ENCODE assay signal across 21 cellular contexts in genomic region chr17:9110501-9110900, GRCh38.
DNase-seq lines count a peak whose midpoint lies in the region; ATAC-seq, FAIRE-seq and TF ChIP-seq lines count a peak whose summit lies in the region.
"Had no signal": no experiment of that assay in that cellular context is flagged by ENCODE, and none has a peak within 500 bp of the region (broad histone marks: within the 10 kb centered on the region; RNA-seq: fewer than 3 reads in every experiment).

No MANE protein-coding gene starts in this region.

- TF ChIP-seq EP300 in H1 (IDR thresholded peaks at IDR 0.05; ENCODE audit: borderline replicate concordance in 1 of 2, low read depth in 2 of 2, low read length in 2 of 2), result no peak

- 0 out of 2 replicates have a peak, but pooled peaks cover 5% of the 10 kb centered on the region for H3F3A ChIP-seq in GM23338 (replicated peaks; ENCODE audit: low read depth)
- H3F3A ChIP-seq in MM.1S (ENCODE audit: insufficient read depth, low read length), result no peaks in the 10 kb centered on the region

- CTCF ChIA-PET in H1 (lab: Charles Lee; ENCODE audit: partially characterized antibody), result interaction anchor here (1.5 to 1.6 kb wide), 3 partner anchors 23 to 88 kb away, joined by 3 read pairs; no protein-coding TSS in a partner anchor
- CTCF ChIA-PET in CD4-positive, alpha-beta T cell (lab: Charles Lee), result no interaction called here

- no peak overlapping the region for H3K4ac ChIP-seq in H1 (replicated peaks; ENCODE audit: insufficient read length, low read depth, low read length)

- H3K9ac ChIP-seq in HUES48 (ENCODE audit: low read depth, low read length), result 0 out of 2 replicates have a peak overlapping the region, but pooled peaks have one; percentile 24
- H3K9ac ChIP-seq in H1 (replicated peaks in 1 of 4; ENCODE audit: extremely low read depth in 1 of 4, low read depth in 3 of 4, low read length in 3 of 4), result no peak overlapping the region
- no peak overlapping the region for H3K9ac ChIP-seq in MM.1S (ENCODE audit: low read length)
- H3K9ac ChIP-seq: GM23248 had no signal

- H3K36me3 ChIP-seq in GM23338 (ENCODE audit: insufficient read depth), result no peaks in the 10 kb centered on the region
- H3K36me3 ChIP-seq in HUES48 (ENCODE audit: control insufficient read depth, insufficient read depth, low read length), result no peaks in the 10 kb centered on the region
- no peaks in the 10 kb centered on the region for H3K36me3 ChIP-seq in H1 (ENCODE audit: control insufficient read depth in 2 of 4, insufficient read depth in 4 of 4, low read length in 3 of 4)
- H3K36me3 ChIP-seq in MM.1S (replicated peaks; ENCODE audit: insufficient read depth, low read length), result no peaks in the 10 kb centered on the region

- H3K23ac ChIP-seq in H1 (ENCODE audit: insufficient read length), result no peak overlapping the region

- no peak overlapping the region for H3K14ac ChIP-seq in H1 (ENCODE audit: insufficient read length)

- peaks cover 9% of the 10 kb centered on the region for H3K27me3 Mint-ChIP-seq in GM23338 (ENCODE audit: insufficient read depth, low read depth, poor library complexity)
- H3K27me3 Mint-ChIP-seq in immature natural killer cell (ENCODE audit: low read depth in 3 of 3), result peaks cover 2 to 12% (median 3%) of the 10 kb centered on the region in 3 donors
- no peaks in the 10 kb centered on the region for H3K27me3 Mint-ChIP-seq in CD4-positive, alpha-beta T cell

- H2BK20ac ChIP-seq in H1 (ENCODE audit: low read length), result peak overlapping the region; percentile 15; the same call in 1 of the 2 replicates

- H4K91ac ChIP-seq in H1 (replicated peaks; ENCODE audit: insufficient read length, low read length), result no peak overlapping the region

- H3K4me3 ChIP-seq in GM23338, result no peak overlapping the region
- H3K4me3 ChIP-seq in HUES48 (ENCODE audit: low read depth, low read length), result no peak overlapping the region
- H3K4me3 ChIP-seq in H1 (ENCODE audit: extremely low read depth in 1 of 4, insufficient read depth in 2 of 4, low read depth in 3 of 4, low read length in 4 of 4), result no peak overlapping the region
- H3K4me3 ChIP-seq in MM.1S (ENCODE audit: low read length), result no peak overlapping the region
- H3K4me3 ChIP-seq: GM23248 had no signal

- H2BK12ac ChIP-seq in H1 (ENCODE audit: low read depth, low read length), result 0 out of 2 replicates have a peak overlapping the region, but pooled peaks have one; percentile 50

- peak overlapping the region; percentile 71; the same call in 1 of the 2 replicates for H2BK5ac ChIP-seq in H1 (ENCODE audit: low read depth, low read length)

- H2AK5ac ChIP-seq in H1 (ENCODE audit: low read depth, low read length), result peak overlapping the region; percentile 75; the same call in 1 of the 2 replicates

- TF ChIP-seq CTCF in GM23338 (conservative IDR thresholded peaks at IDR 0.05; ENCODE audit: low read depth in 2 of 2) (no peak), H1 (IDR thresholded peaks at IDR 0.05; ENCODE audit: control extremely low read depth in 1 of 3, insufficient read depth in 1 of 3, low read depth in 1 of 3, low read length in 3 of 3) (no peak), MM.1S (IDR thresholded peaks at IDR 0.05; ENCODE audit: low read length) (no peak)
- TF ChIP-seq CTCF in CD4-positive, alpha-beta T cell (IDR thresholded peaks at IDR 0.05), result no peak

- no peaks in the 10 kb centered on the region for H3K27me3 ChIP-seq in GM23338 (ENCODE audit: insufficient read depth)
- peaks cover 15% of the 10 kb centered on the region for H3K27me3 ChIP-seq in HUES48 (ENCODE audit: control insufficient read depth, insufficient read depth, low read length)
- H3K27me3 ChIP-seq in H1 (replicated peaks in 1 of 4; ENCODE audit: control insufficient read depth in 3 of 4, extremely low read depth in 1 of 4, insufficient read depth in 3 of 4, low read length in 3 of 4), result peaks cover 0 to 4% (median 0%) of the 10 kb centered on the region in 4 experiments; a peak in 3 of 7 replicates
- H3K27me3 ChIP-seq in CD4-positive, alpha-beta T cell (ENCODE audit: control insufficient read depth, insufficient read depth, low read length), result no peaks in the 10 kb centered on the region
- H3K27me3 ChIP-seq in MM.1S (replicated peaks; ENCODE audit: insufficient read depth, low read length), result peaks cover 49% of the 10 kb centered on the region

- H3K9me3 Mint-ChIP-seq in GM23338 (no peaks in the 10 kb centered on the region), immature natural killer cell (no peaks in the 10 kb centered on the region)
- H3K9me3 Mint-ChIP-seq in CD4-positive, alpha-beta T cell, result no peaks in the 10 kb centered on the region
- H3K9me3 Mint-ChIP-seq: CD8-positive, alpha-beta T cell had no signal

- no peaks in the 10 kb centered on the region for H3K23me2 ChIP-seq in H1 (ENCODE audit: low read depth, low read length)

- H3K56ac ChIP-seq in H1 (replicated peaks; ENCODE audit: insufficient read length, low read depth, low read length), result no peak overlapping the region

- TF ChIP-seq RAD21 in H1 (IDR thresholded peaks at IDR 0.05 in 1 of 2, conservative IDR thresholded peaks at IDR 0.05 in 1 of 2; ENCODE audit: low read depth in 2 of 2, low read length in 2 of 2), result no peak

- H3K18ac ChIP-seq in H1 (ENCODE audit: extremely low read depth, low read length), result peak overlapping the region; percentile 48; the same call in 1 of the 2 replicates

- no peak for FAIRE-seq in H1 (lab: Jason Lieb, UNC)
- FAIRE-seq: D721Med, GM12892, GM19239, H54 had no signal

- no peak overlapping the region for H2BK120ac ChIP-seq in H1 (replicated peaks; ENCODE audit: low read depth, low read length)

- peak overlapping the region; percentile 7; the same call in 1 of the 2 replicates for H3K4me2 ChIP-seq in GM23338
- H3K4me2 ChIP-seq in H1 (ENCODE audit: insufficient read depth in 1 of 2, low read depth in 2 of 2, low read length in 2 of 2), result no peak overlapping the region; a peak in 1 of 4 replicates
- no peak overlapping the region for H3K4me2 ChIP-seq in MM.1S (ENCODE audit: low read depth, low read length)

- H2AFZ ChIP-seq in GM23338, result no peak overlapping the region
- no peak overlapping the region for H2AFZ ChIP-seq in H1 (ENCODE audit: low read length)
- H2AFZ ChIP-seq in MM.1S (ENCODE audit: low read length), result no peak overlapping the region
- H2AFZ ChIP-seq: GM23248 had no signal

- H3K4me1 Mint-ChIP-seq in GM23338, result peaks cover 45% of the 10 kb centered on the region
- H3K4me1 Mint-ChIP-seq in immature natural killer cell, result peaks cover 0 to under 1% of the 10 kb centered on the region in 2 donors
- H3K4me1 Mint-ChIP-seq in CD4-positive, alpha-beta T cell (ENCODE audit: low read depth), result no peaks in the 10 kb centered on the region

- no peaks in the 10 kb centered on the region for H3K9me3 ChIP-seq in HUES48 (ENCODE audit: control insufficient read depth, insufficient read depth, low read length)
- no peaks in the 10 kb centered on the region for H3K9me3 ChIP-seq in H1 (ENCODE audit: insufficient read depth in 2 of 2, low read depth in 1 of 2, low read length in 1 of 2)
- no peaks in the 10 kb centered on the region for H3K9me3 ChIP-seq in CD4-positive, alpha-beta T cell (ENCODE audit: control insufficient read depth, low read length)
- no peaks in the 10 kb centered on the region for H3K9me3 ChIP-seq in MM.1S (replicated peaks; ENCODE audit: insufficient read depth, low read length)
- H3K9me3 ChIP-seq: Caco-2 had no signal

- H3K9me2 ChIP-seq in GM23338 (ENCODE audit: insufficient read depth) (no peaks in the 10 kb centered on the region), MM.1S (replicated peaks; ENCODE audit: insufficient read depth, low read length) (no peaks in the 10 kb centered on the region)

- H3K27ac Mint-ChIP-seq in GM23338 (no peak overlapping the region), immature natural killer cell (no peak overlapping the region)
- no peak overlapping the region for H3K27ac Mint-ChIP-seq in CD4-positive, alpha-beta T cell
- H3K27ac Mint-ChIP-seq: CD8-positive, alpha-beta T cell had no signal

- no peaks in the 10 kb centered on the region for H3K79me1 ChIP-seq in H1 (ENCODE audit: low read depth, low read length)

- WGBS in H1 (ENCODE audit: extremely low coverage in 1 of 2, insufficient coverage in 1 of 2, insufficient read length in 1 of 2, insufficient replicate concordance in 2 of 2, low coverage in 1 of 2, low lambda C conversion rate in 2 of 2, missing lambda C conversion rate in 1 of 2), 2 experiments, result 80% methylated on average over 7 of the region's 7 CpGs; no CpG with 5 or more reads in 1 of the 2 experiments

- H2BK15ac ChIP-seq in H1 (ENCODE audit: low read length), result no peak overlapping the region

- DNase-seq in GM23338 (ENCODE audit: low spot score) (no peak), H1 (ENCODE audit: low read depth in 1 of 2, low spot score in 2 of 2) (no peak), mesenteric fat pad (ENCODE audit: low spot score) (peak; percentile 12), immature natural killer cell (no peak), D341Med (ENCODE audit: low spot score) (no peak), MM.1S (no peak)
- DNase-seq in CD4-positive, alpha-beta T cell, result no peak
- DNase-seq: C1 segment of cervical spinal cord; Caco-2; CD8-positive, alpha-beta T cell; DMS 273 treated with DMSO at 0.1 percent for 48 hours; DMS79; EL; GF-D8; GM23248; HCEC 1CT had no signal

- H3K27ac ChIP-seq in GM23338 (ENCODE audit: low read depth) (peak overlapping the region; percentile 68; the same call in 1 of the 2 replicates), HUES48 (ENCODE audit: low read depth, low read length) (no peak overlapping the region), H1 (ENCODE audit: low read depth, low read length) (no peak overlapping the region), MM.1S (ENCODE audit: low read length) (no peak overlapping the region)
- H3K27ac ChIP-seq in CD4-positive, alpha-beta T cell (ENCODE audit: low read depth, low read length), result no peak overlapping the region
- H3K27ac ChIP-seq: GM23248 had no signal

- H4K20me1 ChIP-seq in GM23338 (replicated peaks; ENCODE audit: insufficient read depth) (no peaks in the 10 kb centered on the region), H1 (replicated peaks in 1 of 2; ENCODE audit: control insufficient read depth in 1 of 2, insufficient read depth in 2 of 2, low read length in 2 of 2) (no peaks in the 10 kb centered on the region), MM.1S (ENCODE audit: insufficient read depth, low read length) (no peaks in the 10 kb centered on the region)

- POLR2A ChIA-PET in H1 (lab: Charles Lee; ENCODE audit: partially characterized antibody), result no interaction called here
- POLR2A ChIA-PET in CD4-positive, alpha-beta T cell (lab: Charles Lee), result no interaction called here

- ATAC-seq in GM23338, result no peak
- no peak for ATAC-seq in CD4-positive, alpha-beta T cell (ENCODE audit: poor library complexity)
- ATAC-seq: CD8-positive, alpha-beta T cell had no signal

- no peak for TF ChIP-seq POLR2A in H1 (IDR thresholded peaks at IDR 0.05; ENCODE audit: control extremely low read depth in 1 of 2, low read depth in 2 of 2, low read length in 2 of 2)

- intact Hi-C loops in CD4-positive, alpha-beta T cell (cut with DNase I, micrococcal nuclease), result loop anchor here (10.0 kb wide), 1 partner anchor 414 kb away; no protein-coding TSS in a partner anchor

- no peaks in the 10 kb centered on the region for H3K36me3 Mint-ChIP-seq in GM23338 (ENCODE audit: low read depth)
- no peaks in the 10 kb centered on the region for H3K36me3 Mint-ChIP-seq in immature natural killer cell
- H3K36me3 Mint-ChIP-seq in CD4-positive, alpha-beta T cell (ENCODE audit: low read depth), result no peaks in the 10 kb centered on the region
- H3K36me3 Mint-ChIP-seq: CD8-positive, alpha-beta T cell had no signal

- H3K4me1 ChIP-seq in GM23338 (ENCODE audit: insufficient read depth), result peaks cover 49% of the 10 kb centered on the region
- peaks cover 24% of the 10 kb centered on the region for H3K4me1 ChIP-seq in HUES48 (ENCODE audit: control insufficient read depth, insufficient read depth, low read length)
- peaks cover 0 to 14% (median 8%) of the 10 kb centered on the region in 4 experiments; a peak in 4 of 7 replicates for H3K4me1 ChIP-seq in H1 (replicated peaks in 1 of 4; ENCODE audit: control insufficient read depth in 3 of 4, insufficient read depth in 4 of 4, low read length in 3 of 4)
- no peaks in the 10 kb centered on the region for H3K4me1 ChIP-seq in MM.1S (ENCODE audit: low read length)
- H3K4me1 ChIP-seq: Caco-2 had no signal

- H3K79me2 ChIP-seq in GM23338 (replicated peaks; ENCODE audit: insufficient read depth) (no peaks in the 10 kb centered on the region), H1 (ENCODE audit: control insufficient read depth in 1 of 2, insufficient read depth in 2 of 2, low read length in 2 of 2) (no peaks in the 10 kb centered on the region), MM.1S (ENCODE audit: low read length) (no peaks in the 10 kb centered on the region)

- H4K5ac ChIP-seq in H1 (ENCODE audit: insufficient read length, low read depth, low read length), result no peak overlapping the region

- no peak overlapping the region for H4K8ac ChIP-seq in H1 (ENCODE audit: extremely low read depth, insufficient read depth, low read length)

- no peak overlapping the region for H3K4me3 Mint-ChIP-seq in GM23338
- H3K4me3 Mint-ChIP-seq in immature natural killer cell, result no peak overlapping the region
- no peak overlapping the region for H3K4me3 Mint-ChIP-seq in CD4-positive, alpha-beta T cell
- H3K4me3 Mint-ChIP-seq: CD8-positive, alpha-beta T cell had no signal
